ENCODE assay signal across 21 cellular contexts in genomic region chr15:92519709-92520108, GRCh38.
A peak's percentile ranks its signal among the peaks of the same experiment; 100 is the strongest.
DNase-seq lines count a peak whose midpoint lies in the region; ATAC-seq, FAIRE-seq and TF ChIP-seq lines count a peak whose summit lies in the region.
"Had no signal": no experiment of that assay in that cellular context is flagged by ENCODE, and none has a peak within 500 bp of the region (broad histone marks: within the 10 kb centered on the region; RNA-seq: fewer than 3 reads in every experiment).

No MANE protein-coding gene starts in this region.

- H3K4me1 ChIP-seq in H1 (replicated peaks in 1 of 4; ENCODE audit: control insufficient read depth in 3 of 4, insufficient read depth in 4 of 4, low read length in 3 of 4) (peaks cover 0 to 7% (median 0%) of the 10 kb centered on the region in 4 experiments; a peak in 1 of 7 replicates), neural progenitor cell (peaks cover 31% of the 10 kb centered on the region)

- H3K14ac ChIP-seq in H1 (ENCODE audit: insufficient read length), result no peak overlapping the region

- H3K27ac Mint-ChIP-seq in neural progenitor cell, result no peak overlapping the region

- no peak overlapping the region for H4K91ac ChIP-seq in H1 (replicated peaks; ENCODE audit: insufficient read length, low read length)

- H3K4me2 ChIP-seq in H1 (ENCODE audit: insufficient read depth in 1 of 2, low read depth in 2 of 2, low read length in 2 of 2) (no peak overlapping the region), neural progenitor cell (no peak overlapping the region)
- H3K4me2 ChIP-seq: BLaER1 had no signal

- H3K27ac ChIP-seq in H1 (ENCODE audit: low read depth, low read length) (no peak overlapping the region), neural progenitor cell (no peak overlapping the region)
- H3K27ac ChIP-seq: 22Rv1, BLaER1, RWPE1 had no signal

- H3K4ac ChIP-seq in H1 (replicated peaks; ENCODE audit: insufficient read length, low read depth, low read length), result no peak overlapping the region

- H3K23ac ChIP-seq in H1 (ENCODE audit: insufficient read length), result no peak overlapping the region

- TF ChIP-seq POLR2A in H1 (IDR thresholded peaks at IDR 0.05; ENCODE audit: control extremely low read depth in 1 of 2, low read depth in 2 of 2, low read length in 2 of 2), result no peak

- TF ChIP-seq CTCF in AG10803 (conservative IDR thresholded peaks at IDR 0.05; ENCODE audit: low read length), result no peak
- TF ChIP-seq CTCF in H1 (IDR thresholded peaks at IDR 0.05; ENCODE audit: control extremely low read depth in 1 of 3, insufficient read depth in 1 of 3, low read depth in 1 of 3, low read length in 3 of 3), result no peak
- no peak for TF ChIP-seq CTCF in neural progenitor cell (IDR thresholded peaks at IDR 0.05)

- POLR2A ChIA-PET in H1 (lab: Charles Lee; ENCODE audit: partially characterized antibody), result no interaction called here

- 0 out of 2 replicates have a peak overlapping the region, but pooled peaks have one; percentile 80 for H2BK20ac ChIP-seq in H1 (ENCODE audit: low read length)

- TF ChIP-seq RAD21 in H1 (IDR thresholded peaks at IDR 0.05 in 1 of 2, conservative IDR thresholded peaks at IDR 0.05 in 1 of 2; ENCODE audit: low read depth in 2 of 2, low read length in 2 of 2), result no peak

- no peak for ATAC-seq in HG02571 (IDR thresholded peaks at IDR 0.05; ENCODE audit: unreplicated experiment)

- no peak overlapping the region for H3K56ac ChIP-seq in H1 (replicated peaks; ENCODE audit: insufficient read length, low read depth, low read length)

- no peak for FAIRE-seq in H1 (lab: Jason Lieb, UNC)

- WGBS in H1 (ENCODE audit: extremely low coverage in 1 of 2, insufficient coverage in 1 of 2, insufficient read length in 1 of 2, insufficient replicate concordance in 2 of 2, low coverage in 1 of 2, low lambda C conversion rate in 2 of 2, missing lambda C conversion rate in 1 of 2), 2 experiments, result 90% methylated on average over 3 of the region's 3 CpGs; no CpG with 5 or more reads in 1 of the 2 experiments

- CTCF ChIA-PET in H1 (lab: Charles Lee; ENCODE audit: partially characterized antibody), result interaction anchor here (0.8 to 1.6 kb wide), 4 partner anchors 13 to 163 kb away, joined by 3 read pairs; no protein-coding TSS in a partner anchor

- DNase-seq in AG10803 (ENCODE audit: low read depth), result peak; percentile 18
- peak; percentile 56 for DNase-seq in SK-MEL-5 (ENCODE audit: low read depth, low spot score)
- DNase-seq in H1 (ENCODE audit: low read depth in 1 of 2, low spot score in 2 of 2), result no peak
- DNase-seq in neural progenitor cell (ENCODE audit: low spot score), result no peak
- DNase-seq in DMS 273 treated with DMSO at 0.1 percent for 48 hours (lab: John Stamatoyannopoulos, UW), result no peak
- no peak for DNase-seq in activated CD4-positive, alpha-beta T cell treated with anti-CD3 and anti-CD28 coated beads for 48 hours
- no peak for DNase-seq in anterior cingulate cortex (lab: John Stamatoyannopoulos, UW)
- DNase-seq: CD4-positive, CD25-positive, alpha-beta regulatory T cell; GOT3; HCEC 1CT; NCI-H1105; NCI-H1436 treated with DMSO at 0.1 percent for 48 hours; NCI-H1930; NCI-H446; NCI-H526; NCI-H82; SHP77 had no signal

- H3K36me3 ChIP-seq in H1 (ENCODE audit: control insufficient read depth in 2 of 4, insufficient read depth in 4 of 4, low read length in 3 of 4) (no peaks in the 10 kb centered on the region), neural progenitor cell (no peaks in the 10 kb centered on the region)
- H3K36me3 ChIP-seq: BLaER1 had no signal

- H3K36me3 Mint-ChIP-seq in neural progenitor cell, result peaks cover 3% of the 10 kb centered on the region
- H3K36me3 Mint-ChIP-seq: CD4-positive, CD25-positive, alpha-beta regulatory T cell had no signal

- no peak overlapping the region for H3K18ac ChIP-seq in H1 (ENCODE audit: extremely low read depth, low read length)

- H4K20me1 ChIP-seq in H1 (replicated peaks in 1 of 2; ENCODE audit: control insufficient read depth in 1 of 2, insufficient read depth in 2 of 2, low read length in 2 of 2), result no peaks in the 10 kb centered on the region
- no peaks in the 10 kb centered on the region for H4K20me1 ChIP-seq in neural progenitor cell (ENCODE audit: low read depth)
- H4K20me1 ChIP-seq: BLaER1 had no signal

- H3K27me3 ChIP-seq in H1 (replicated peaks in 1 of 4; ENCODE audit: control insufficient read depth in 3 of 4, extremely low read depth in 1 of 4, insufficient read depth in 3 of 4, low read length in 3 of 4) (no peaks in the 10 kb centered on the region), neural progenitor cell (no peaks in the 10 kb centered on the region)
- H3K27me3 ChIP-seq: BLaER1 had no signal

- H3K9ac ChIP-seq in H1 (replicated peaks in 1 of 4; ENCODE audit: extremely low read depth in 1 of 4, low read depth in 3 of 4, low read length in 3 of 4), result no peak overlapping the region
- H3K9ac ChIP-seq in neural progenitor cell, result no peak overlapping the region
- H3K9ac ChIP-seq: BLaER1 had no signal

- H2BK5ac ChIP-seq in H1 (ENCODE audit: low read depth, low read length), result no peak overlapping the region

- no peak overlapping the region for H2BK15ac ChIP-seq in H1 (ENCODE audit: low read length)

- no peak overlapping the region for H2BK120ac ChIP-seq in H1 (replicated peaks; ENCODE audit: low read depth, low read length)

- peaks cover 3% of the 10 kb centered on the region for H3K9me3 Mint-ChIP-seq in neural progenitor cell
- H3K9me3 Mint-ChIP-seq: CD4-positive, CD25-positive, alpha-beta regulatory T cell had no signal

- H3K79me2 ChIP-seq in H1 (ENCODE audit: control insufficient read depth in 1 of 2, insufficient read depth in 2 of 2, low read length in 2 of 2) (no peaks in the 10 kb centered on the region), neural progenitor cell (ENCODE audit: low read depth) (no peaks in the 10 kb centered on the region)

- H3K4me3 ChIP-seq in AG10803 (ENCODE audit: low read length) (no peak overlapping the region), H1 (ENCODE audit: extremely low read depth in 1 of 4, insufficient read depth in 2 of 4, low read depth in 3 of 4, low read length in 4 of 4) (no peak overlapping the region), neural progenitor cell (no peak overlapping the region)
- H3K4me3 ChIP-seq: BLaER1 had no signal

- no peaks in the 10 kb centered on the region for H3K79me1 ChIP-seq in H1 (ENCODE audit: low read depth, low read length)

- no peak overlapping the region for H2BK12ac ChIP-seq in H1 (ENCODE audit: low read depth, low read length)

- peaks cover 20% of the 10 kb centered on the region for H3F3A ChIP-seq in neural progenitor cell (ENCODE audit: low read depth)

- H2AFZ ChIP-seq in H1 (ENCODE audit: low read length) (no peak overlapping the region), neural progenitor cell (replicated peaks) (peak overlapping the region; percentile 66)

- no peak overlapping the region for H3K4me3 Mint-ChIP-seq in neural progenitor cell
- H3K4me3 Mint-ChIP-seq: CD4-positive, CD25-positive, alpha-beta regulatory T cell had no signal

- H3K4me1 Mint-ChIP-seq in neural progenitor cell, result peaks cover 40% of the 10 kb centered on the region

- no peak overlapping the region for H4K5ac ChIP-seq in H1 (ENCODE audit: insufficient read length, low read depth, low read length)

- TF ChIP-seq EP300 in H1 (IDR thresholded peaks at IDR 0.05; ENCODE audit: borderline replicate concordance in 1 of 2, low read depth in 2 of 2, low read length in 2 of 2), result no peak

- in situ Hi-C loops in SK-MEL-5 (cut with HindIII; ENCODE audit: low pct_unique_long_range_greater_than_20kb, low sequenced_read_pairs), result no loop called here

- no peak overlapping the region for H4K8ac ChIP-seq in H1 (ENCODE audit: extremely low read depth, insufficient read depth, low read length)

- no peak overlapping the region for H2AK5ac ChIP-seq in H1 (ENCODE audit: low read depth, low read length)

- no peaks in the 10 kb centered on the region for H3K23me2 ChIP-seq in H1 (ENCODE audit: low read depth, low read length)

- H3K9me3 ChIP-seq in H1 (ENCODE audit: insufficient read depth in 2 of 2, low read depth in 1 of 2, low read length in 1 of 2), result no peaks in the 10 kb centered on the region
- no peaks in the 10 kb centered on the region for H3K9me3 ChIP-seq in neural progenitor cell (ENCODE audit: low read depth)
- H3K9me3 ChIP-seq: BLaER1 had no signal

- H3K27me3 Mint-ChIP-seq in neural progenitor cell (ENCODE audit: insufficient read depth, low read depth), result peaks cover 6% of the 10 kb centered on the region
- H3K27me3 Mint-ChIP-seq: CD4-positive, CD25-positive, alpha-beta regulatory T cell had no signal

TF ChIP-seq in H1, 55 proteins besides CTCF, POLR2A, EP300 and RAD21:
- TF ChIP-seq SIX5 (IDR thresholded peaks at IDR 0.05; ENCODE audit: low read depth, low read length), result no peak
- TF ChIP-seq POU5F1 (IDR thresholded peaks at IDR 0.05; ENCODE audit: low read depth, low read length), result no peak
- no peak for TF ChIP-seq KDM5A (IDR thresholded peaks at IDR 0.05; ENCODE audit: low read length)
- TF ChIP-seq NRF1 (IDR thresholded peaks at IDR 0.05; ENCODE audit: low read depth, low read length), result no peak
- no peak for TF ChIP-seq TBP (IDR thresholded peaks at IDR 0.05; ENCODE audit: low read depth, low read length)
- TF ChIP-seq BRCA1 (IDR thresholded peaks at IDR 0.05; ENCODE audit: low read depth, low read length), result no peak
- no peak for TF ChIP-seq HDAC6 (IDR thresholded peaks at IDR 0.05; ENCODE audit: low read depth, low read length)
- no peak for TF ChIP-seq MAFK (IDR thresholded peaks at IDR 0.05; ENCODE audit: low read depth, low read length)
- no peak for TF ChIP-seq MAX (IDR thresholded peaks at IDR 0.05)
- no peak for TF ChIP-seq FOSL1 (IDR thresholded peaks at IDR 0.05; ENCODE audit: insufficient read depth, low read depth, low read length)
- no peak for TF ChIP-seq EZH2 (IDR thresholded peaks at IDR 0.05; ENCODE audit: low read depth, low read length, severe bottlenecking)
- no peak for TF ChIP-seq TEAD4 (IDR thresholded peaks at IDR 0.05; ENCODE audit: low read depth, low read length)
- TF ChIP-seq SP4 (IDR thresholded peaks at IDR 0.05; ENCODE audit: low read length), result no peak

Comparison
In these comparisons a context has a peak if more than half of its experiments do, and no peak if none do; other contexts are left out.
1. DNase-seq: peak in AG10803 (single experiment) and SK-MEL-5 (single experiment); none in H1 (0 of 2), neural progenitor cell (single experiment), DMS 273 treated with DMSO at 0.1 percent for 48 hours (single experiment), activated CD4-positive, alpha-beta T cell treated with anti-CD3 and anti-CD28 coated beads for 48 hours (single experiment) and anterior cingulate cortex (0 of 58).